In genomic region chr3:102673271-102674115, GRCh38 we compare ENCODE assay signal across 8 cellular contexts.
A peak's percentile ranks its signal among the peaks of the same experiment; 100 is the strongest.
DNase-seq lines count a peak whose midpoint lies in the region; ATAC-seq lines count a peak whose summit lies in the region.

No MANE protein-coding gene starts in this region.

- DNase-seq in AML-193 (lab: John Stamatoyannopoulos, UW) = peak; percentile 14 to 33
- peak; percentile 55 for DNase-seq in NCI-H2196 treated with DMSO at 0.1 percent for 48 hours (lab: John Stamatoyannopoulos, UW; ENCODE audit: unreplicated experiment)
- DNase-seq in activated CD4-positive, CD25-positive, alpha-beta regulatory T cell (lab: John Stamatoyannopoulos, UW) = peak; percentile 8 to 31 (median 12)
- peak; percentile 58 for DNase-seq in cerebellum (ENCODE audit: low spot score)
- DNase-seq in left kidney (ENCODE audit: low read depth, low spot score) = peak; percentile 91
- DNase-seq in stimulated activated CD4-positive, alpha-beta T cell treated with anti-CD3 and anti-CD28 coated beads, Interleukin-4, amount 100 ng/mL, for 48 hours (ENCODE audit: low read depth in 2 of 2) = peak; percentile 32 to 57

- ATAC-seq in GM19023 (IDR thresholded peaks at IDR 0.05; ENCODE audit: unreplicated experiment) (peak; percentile 88), HG03280 (IDR thresholded peaks at IDR 0.05; ENCODE audit: unreplicated experiment) (peak; percentile 87)

Comparison
In these comparisons a context has a peak if more than half of its experiments do, and no peak if none do; other contexts are left out.
1. Peak in every context shown above with its lines: DNase-seq and ATAC-seq.
2. DNase-seq: peak in every context shown above with its lines; median percentile 91 in left kidney; 58 in cerebellum; 55 in NCI-H2196 treated with DMSO at 0.1 percent for 48 hours; 44 in stimulated activated CD4-positive, alpha-beta T cell treated with anti-CD3 and anti-CD28 coated beads, Interleukin-4, amount 100 ng/mL, for 48 hours; 24 in AML-193; 12 in activated CD4-positive, CD25-positive, alpha-beta regulatory T cell.